In genomic region chr4:10033191-10033881, GRCh38 we compare ENCODE assay signal across 7 cellular contexts. TPM values are rescaled to one million over a fixed set of nuclear protein-coding genes. Genes with fewer than 3 reads are reported as not detected.
DNase-seq lines count a peak whose midpoint lies in the region; ATAC-seq lines count a peak whose summit lies in the region.

No MANE protein-coding gene starts in this region.

- no peaks in the 10 kb centered on the region for H3K36me3 ChIP-seq in stomach smooth muscle (ENCODE audit: control insufficient read depth in 2 of 2, insufficient read depth in 2 of 2, low read length in 2 of 2)

- H3K9ac ChIP-seq in stomach smooth muscle (ENCODE audit: low read length in 2 of 2) = no peak overlapping the region

- peak overlapping the region; percentile 12 for H3K27ac Mint-ChIP-seq in T-helper 1 cell treated with Interleukin-12 subunit alpha and Interleukin-12 subunit beta and Interleukin-4 antibody, amounts not matched to agents 30 μg/mL and 1 μg/mL, for 36 hours

- no peak overlapping the region for H3K4me3 ChIP-seq in stomach smooth muscle (ENCODE audit: low read length in 2 of 2)

- peak; percentile 64 for ATAC-seq in HG02642 (IDR thresholded peaks at IDR 0.05; ENCODE audit: poor library complexity, unreplicated experiment)
- peak; percentile 52 to 71 for ATAC-seq in left cardiac atrium
- no peak for ATAC-seq in GM21786 (IDR thresholded peaks at IDR 0.05; ENCODE audit: unreplicated experiment)

- intact Hi-C loops in left cardiac atrium (cut with DNase I) = no loop called here

- H3K4me1 ChIP-seq in stomach smooth muscle (ENCODE audit: control insufficient read depth, insufficient read depth, low read length) = peaks cover 13% of the 10 kb centered on the region

- H3K4me3 Mint-ChIP-seq in T-helper 1 cell treated with Interleukin-12 subunit alpha and Interleukin-12 subunit beta and Interleukin-4 antibody, amounts not matched to agents 30 μg/mL and 1 μg/mL, for 36 hours = no peak overlapping the region

- peak; percentile 73 for DNase-seq in left cardiac atrium
- DNase-seq in activated CD4-positive, CD25-positive, alpha-beta regulatory T cell (lab: John Stamatoyannopoulos, UW) = no peak
- DNase-seq in globus pallidus (ENCODE audit: low spot score) = no peak

- H3K36me3 Mint-ChIP-seq in T-helper 1 cell treated with Interleukin-12 subunit alpha and Interleukin-12 subunit beta and Interleukin-4 antibody, amounts not matched to agents 30 μg/mL and 1 μg/mL, for 36 hours (ENCODE audit: low read depth) = no peaks in the 10 kb centered on the region

- H3K9me3 Mint-ChIP-seq in T-helper 1 cell treated with Interleukin-12 subunit alpha and Interleukin-12 subunit beta and Interleukin-4 antibody, amounts not matched to agents 30 μg/mL and 1 μg/mL, for 36 hours = no peaks in the 10 kb centered on the region

- peaks cover 12% of the 10 kb centered on the region for H3K4me1 Mint-ChIP-seq in T-helper 1 cell treated with Interleukin-12 subunit alpha and Interleukin-12 subunit beta and Interleukin-4 antibody, amounts not matched to agents 30 μg/mL and 1 μg/mL, for 36 hours (ENCODE audit: low read depth)

- H3K27me3 ChIP-seq in stomach smooth muscle (ENCODE audit: control insufficient read depth in 1 of 2, insufficient read depth in 2 of 2, low read length in 2 of 2) = no peaks in the 10 kb centered on the region

- H3K27ac ChIP-seq in stomach smooth muscle (ENCODE audit: low read length) = peak overlapping the region; percentile 46

- no peaks in the 10 kb centered on the region for H3K9me3 ChIP-seq in stomach smooth muscle (ENCODE audit: control insufficient read depth in 2 of 2, low read length in 2 of 2)

- H3K27me3 Mint-ChIP-seq in T-helper 1 cell treated with Interleukin-12 subunit alpha and Interleukin-12 subunit beta and Interleukin-4 antibody, amounts not matched to agents 30 μg/mL and 1 μg/mL, for 36 hours (ENCODE audit: low read depth) = no peaks in the 10 kb centered on the region

RNA-seq across cellular contexts. Expression of gene SLC2A9, which starts 12.0 kb away (rescaled TPM):
- 10 to 100 TPM; 10.3 to 12.4 TPM for total RNA-seq in left cardiac atrium
